Comparison of ENCODE assay signal across 1 cellular context in the genomic region with DNA sequence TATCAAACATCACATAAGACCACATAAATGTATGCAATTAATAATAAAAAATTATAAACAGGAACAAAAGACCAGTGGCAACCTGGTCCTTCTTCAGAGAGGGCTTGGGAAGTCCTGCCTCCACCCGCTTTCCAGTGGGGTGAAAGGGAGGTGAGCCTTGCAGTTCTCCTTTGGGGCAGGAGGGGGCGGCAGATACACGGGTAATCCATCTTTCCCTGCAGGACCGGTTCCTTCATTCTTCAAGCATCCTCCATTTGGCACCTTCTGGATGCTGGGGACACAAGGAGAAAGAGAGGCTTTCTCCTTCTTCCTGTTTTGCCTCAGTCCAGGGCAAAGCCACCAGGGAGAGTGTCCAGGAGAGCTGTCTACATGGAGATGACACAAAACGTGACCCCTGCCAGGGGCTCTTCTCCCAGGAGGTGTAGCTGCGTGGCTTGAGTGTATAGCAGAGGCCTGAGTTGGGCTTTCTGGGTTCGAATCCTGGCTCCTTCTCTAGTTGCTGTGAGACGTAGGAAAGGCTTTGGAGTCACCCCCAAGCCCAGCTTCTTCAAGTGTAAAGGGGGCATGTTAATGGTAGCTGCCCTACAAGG.
TF ChIP-seq lines count a peak whose summit lies in the region.

No MANE protein-coding gene starts in this region.

TF ChIP-seq in WTC11, 78 proteins besides CTCF, POLR2A, EP300 and RAD21 (continued from another document):
- TF ChIP-seq, protein P1, sequence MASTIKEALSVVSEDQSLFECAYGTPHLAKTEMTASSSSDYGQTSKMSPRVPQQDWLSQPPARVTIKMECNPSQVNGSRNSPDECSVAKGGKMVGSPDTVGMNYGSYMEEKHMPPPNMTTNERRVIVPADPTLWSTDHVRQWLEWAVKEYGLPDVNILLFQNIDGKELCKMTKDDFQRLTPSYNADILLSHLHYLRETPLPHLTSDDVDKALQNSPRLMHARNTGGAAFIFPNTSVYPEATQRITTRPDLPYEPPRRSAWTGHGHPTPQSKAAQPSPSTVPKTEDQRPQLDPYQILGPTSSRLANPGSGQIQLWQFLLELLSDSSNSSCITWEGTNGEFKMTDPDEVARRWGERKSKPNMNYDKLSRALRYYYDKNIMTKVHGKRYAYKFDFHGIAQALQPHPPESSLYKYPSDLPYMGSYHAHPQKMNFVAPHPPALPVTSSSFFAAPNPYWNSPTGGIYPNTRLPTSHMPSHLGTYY (CRISPR knock-in tag; IDR thresholded peaks at IDR 0.05): no peak
- TF ChIP-seq ZNF671 (CRISPR knock-in tag; IDR thresholded peaks at IDR 0.05): no peak
TF ChIP-seq in WTC11: peak in this region for 0.
